Comparison of ENCODE assay signal across 8 cellular contexts in genomic region chr7:150404785-150405583, GRCh38. TPM values are rescaled to one million over a fixed set of nuclear protein-coding genes. Genes with fewer than 3 reads are reported as not detected.
DNase-seq lines count a peak whose midpoint lies in the region; ATAC-seq and TF ChIP-seq lines count a peak whose summit lies in the region.

No MANE protein-coding gene starts in this region.

- peak overlapping the region; percentile 10 for H3K9ac ChIP-seq in H9 (ENCODE audit: extremely low read depth, insufficient read length, low read length)

- peak; percentile 92 to 95 for ATAC-seq in left cardiac atrium

- peak overlapping the region; percentile 99 for H3K27ac Mint-ChIP-seq in H9
- peak overlapping the region; percentile 81 for H3K27ac Mint-ChIP-seq in type B pancreatic cell

- H2BK5ac ChIP-seq in H9 (ENCODE audit: insufficient read length, low read length), result no peak overlapping the region

- peak overlapping the region; percentile 54; the same call in 1 of the 2 replicates for H3K14ac ChIP-seq in H9 (ENCODE audit: insufficient read depth, low read length)

- DNase-seq in H9 (peak; percentile 78), MG63 (peak; percentile 84), SW 1271 (lab: John Stamatoyannopoulos, UW) (peak; percentile 15 to 65), adrenal gland (peak; percentile 90 to 95 (median 91)), left cardiac atrium (peak; percentile 92), posterior vena cava (ENCODE audit: low spot score) (peak; percentile 97), type B pancreatic cell (ENCODE audit: extremely low spot score, unreplicated experiment) (peak; percentile 89)

- H3K4me3 Mint-ChIP-seq in H9 (peak overlapping the region; percentile 73 to 92), type B pancreatic cell (peak overlapping the region; percentile 98)

- no peak overlapping the region for H3T11ph ChIP-seq in H9 (ENCODE audit: low read length)

- no peak overlapping the region for H2BK120ac ChIP-seq in H9 (ENCODE audit: low read depth, low read length, poor library complexity, severe bottlenecking)

- H3K9me3 Mint-ChIP-seq in H9 (no peaks in the 10 kb centered on the region; a peak in 1 of 5 replicates), type B pancreatic cell (no peaks in the 10 kb centered on the region)

- no peaks in the 10 kb centered on the region for H3K36me3 ChIP-seq in MG63
- no peaks in the 10 kb centered on the region for H3K36me3 ChIP-seq in adrenal gland (replicated peaks in 1 of 2)

- H3K4me1 ChIP-seq in H9 (ENCODE audit: insufficient read depth, low read length) (peaks cover 37% of the 10 kb centered on the region), adrenal gland (replicated peaks in 1 of 2) (peaks cover 25 to 41% of the 10 kb centered on the region in 2 donors)

- H3K56ac ChIP-seq in H9 (ENCODE audit: insufficient read length, low read depth, low read length), result no peak overlapping the region

- peak; percentile 92 for TF ChIP-seq POLR2A in adrenal gland (IDR thresholded peaks at IDR 0.05)

- H4K20me1 ChIP-seq in H9 (ENCODE audit: control insufficient read depth, insufficient read depth, insufficient read length), result no peaks in the 10 kb centered on the region

- no peak overlapping the region; the same call in 1 of the 2 replicates for H2BK15ac ChIP-seq in H9 (ENCODE audit: low read depth, low read length)

- H3K27me3 Mint-ChIP-seq in H9 (ENCODE audit: low read depth), result no peaks in the 10 kb centered on the region
- no peaks in the 10 kb centered on the region for H3K27me3 Mint-ChIP-seq in type B pancreatic cell

- H3K79me2 ChIP-seq in H9 (ENCODE audit: insufficient read depth, low read length), result no peaks in the 10 kb centered on the region

- H3K4me2 ChIP-seq in H9 (ENCODE audit: insufficient read depth, insufficient read length, low read length), result peak overlapping the region; percentile 62

- H3K9me3 ChIP-seq in H9 (ENCODE audit: control insufficient read depth, low read depth, low read length) (no peaks in the 10 kb centered on the region), MG63 (no peaks in the 10 kb centered on the region), adrenal gland (replicated peaks in 1 of 3) (no peaks in the 10 kb centered on the region)

- no peak overlapping the region for H4K5ac ChIP-seq in H9 (ENCODE audit: insufficient read length, low read depth, low read length)

- no CpG with 5 or more reads among the region's 86 CpGs for WGBS in H9 (ENCODE audit: extremely low coverage, insufficient read length, low lambda C conversion rate)
- 0 to 1% (median 0%) methylated on average over 2 to 86 of the region's 86 CpGs for WGBS in adrenal gland, 4 donors

- peak overlapping the region; percentile 44 for H3K18ac ChIP-seq in H9 (ENCODE audit: insufficient read length, low read depth, low read length)

- no peak overlapping the region for H2AK5ac ChIP-seq in H9 (ENCODE audit: insufficient read length, low read length)

- H3K27me3 ChIP-seq in H9 (ENCODE audit: insufficient read depth, low read length), result no peaks in the 10 kb centered on the region
- H3K27me3 ChIP-seq in MG63, result no peaks in the 10 kb centered on the region
- H3K27me3 ChIP-seq in adrenal gland, result no peaks in the 10 kb centered on the region

- H3K79me1 ChIP-seq in H9 (ENCODE audit: insufficient read depth, low read depth, low read length, poor library complexity, severe bottlenecking), result no peaks in the 10 kb centered on the region

- H3K27ac ChIP-seq in H9 (ENCODE audit: insufficient read length, low read depth, low read length) (no peak overlapping the region), adrenal gland (peak overlapping the region; percentile 85 to 97 (median 97))

- peaks cover 8% of the 10 kb centered on the region for H3K23me2 ChIP-seq in H9 (ENCODE audit: insufficient read length, low read depth, low read length, poor library complexity, severe bottlenecking)

- H2BK20ac ChIP-seq in H9 (ENCODE audit: low read depth, low read length, poor library complexity, severe bottlenecking), result no peak overlapping the region

- no peak overlapping the region; the same call in 1 of the 2 replicates for H3K4ac ChIP-seq in H9 (ENCODE audit: low read depth, low read length)

- H2AFZ ChIP-seq in H9 (ENCODE audit: low read length), result no peak overlapping the region

- H4K91ac ChIP-seq in H9 (ENCODE audit: insufficient read length, low read depth, low read length), result no peak overlapping the region

- no peak overlapping the region for H2BK12ac ChIP-seq in H9 (ENCODE audit: insufficient read length, low read depth, low read length)

- peaks cover 64 to 65% of the 10 kb centered on the region in 2 experiments for H3K4me1 Mint-ChIP-seq in H9
- peaks cover 64% of the 10 kb centered on the region for H3K4me1 Mint-ChIP-seq in type B pancreatic cell (ENCODE audit: unreplicated experiment)

- peaks cover 11 to 21% (median 20%) of the 10 kb centered on the region in 3 experiments for H3K36me3 Mint-ChIP-seq in H9 (ENCODE audit: insufficient read depth in 1 of 3, low read depth in 3 of 3)
- peaks cover 15% of the 10 kb centered on the region for H3K36me3 Mint-ChIP-seq in type B pancreatic cell

- no peak overlapping the region for H4K8ac ChIP-seq in H9 (replicated peaks; ENCODE audit: insufficient read length, low read depth, low read length)

- peak overlapping the region; percentile 73; the same call in 1 of the 2 replicates for H3K4me3 ChIP-seq in GM08714 (ENCODE audit: low read length)
- peak overlapping the region; percentile 60 for H3K4me3 ChIP-seq in MG63
- peak overlapping the region; percentile 38 to 73 (median 50) for H3K4me3 ChIP-seq in adrenal gland

- no peak overlapping the region for H3K23ac ChIP-seq in H9 (ENCODE audit: insufficient read length, low read depth, low read length)

- intact Hi-C loops in adrenal gland (cut with DNase I), result no loop called here
- intact Hi-C loops in left cardiac atrium (cut with DNase I), result loop anchor here in 1 of 2 donors (5.0 kb wide), 1 partner anchor 38 kb away; the partner anchor contains the start of gene REPIN1
- intact Hi-C loops in posterior vena cava (cut with DNase I), result loop anchor here in 1 of 2 donors (5.0 kb wide), 1 partner anchor 33 kb away; no protein-coding TSS in a partner anchor

- no peak for TF ChIP-seq CTCF in H9 (conservative IDR thresholded peaks at IDR 0.05)
- TF ChIP-seq CTCF in adrenal gland (IDR thresholded peaks at IDR 0.05), result peak in 2 of 6 experiments; percentile 5 to 17
- TF ChIP-seq CTCF in type B pancreatic cell (conservative IDR thresholded peaks at IDR 0.05), result peak; percentile 10

RNA-seq across cellular contexts. Expression of gene ZNF775, which starts 25.9 kb away (rescaled TPM):
- total RNA-seq in H9 (2021) (9.7 and 10.5 TPM in 2 replicates), adrenal gland (10 to 100 TPM in 1 of 8 donors, 1 to 10 TPM in 7; 3.2 to 13.9 (median 7.5) TPM), left cardiac atrium (1 to 10 TPM; 3.8 to 4.2 TPM), posterior vena cava (1 to 10 TPM; 4.6 to 5.0 TPM), type B pancreatic cell (ENCODE audit: low replicate concordance) (6.9 and 12.3 TPM in 2 replicates)
- total RNA-seq in MG63 (2014; rRNA removed; shearing (Covaris generic); ENCODE audit: low replicate concordance), result 4.0 and 13.9 TPM in 2 replicates
- polyA plus RNA-seq in adrenal gland, result 1 to 10 TPM in 2 of 3 donors, under 1 TPM in 1; 0.26 to 6.0 (median 3.0) TPM

RNA-seq across cellular contexts. Expression of gene REPIN1, which starts 36.4 kb away (rescaled TPM):
- 105 and 106 TPM in 2 replicates for total RNA-seq in H9 (2021)
- total RNA-seq in MG63 (2014; rRNA removed; shearing (Covaris generic); ENCODE audit: low replicate concordance), result 43.6 and 64.7 TPM in 2 replicates
- total RNA-seq in adrenal gland, result 100 to 1,000 TPM; 153 to 294 (median 214) TPM
- 100 to 1,000 TPM in 1 of 3 donors, 10 to 100 TPM in 2; 69.0 to 140 (median 95.8) TPM for polyA plus RNA-seq in adrenal gland
- total RNA-seq in left cardiac atrium, result 100 to 1,000 TPM; 100 to 108 TPM
- total RNA-seq in posterior vena cava, result 10 to 100 TPM; 48.9 to 50.5 TPM
- 142 and 154 TPM in 2 replicates for total RNA-seq in type B pancreatic cell (ENCODE audit: low replicate concordance)

RNA-seq across cellular contexts. Expression of gene GIMAP8, which starts 45.4 kb away (rescaled TPM):
- not detected in 2 replicates for total RNA-seq in H9 (2021)
- total RNA-seq in MG63 (2014; rRNA removed; shearing (Covaris generic); ENCODE audit: low replicate concordance), result not detected in 2 replicates
- 10 to 100 TPM in 5 of 8 donors, 1 to 10 TPM in 3; 8.2 to 18.4 (median 11.6) TPM for total RNA-seq in adrenal gland
- 1 to 10 TPM; 6.1 to 9.3 (median 6.8) TPM for polyA plus RNA-seq in adrenal gland
- 10 to 100 TPM; 16.6 to 19.7 TPM for total RNA-seq in left cardiac atrium
- 10 to 100 TPM; 12.9 to 15.4 TPM for total RNA-seq in posterior vena cava
- total RNA-seq in type B pancreatic cell (ENCODE audit: low replicate concordance), result not detected in 2 replicates

Comparison
In these comparisons a context has a peak if more than half of its experiments do, and no peak if none do; other contexts are left out.
1. DNase-seq: peak in every context shown above with its lines; median percentile 97 in posterior vena cava; 92 in left cardiac atrium; 91 in adrenal gland; 89 in type B pancreatic cell; 84 in MG63; 78 in H9; 40 in SW 1271.